In genomic region chr3:172856766-172857742, GRCh38 we compare ENCODE assay signal across 14 cellular contexts.
DNase-seq lines count a peak whose midpoint lies in the region; ATAC-seq and TF ChIP-seq lines count a peak whose summit lies in the region.
"Had no signal": no experiment of that assay in that cellular context is flagged by ENCODE, and none has a peak within 500 bp of the region (broad histone marks: within the 10 kb centered on the region; RNA-seq: fewer than 3 reads in every experiment).

No MANE protein-coding gene starts in this region.

- CTCF ChIA-PET in MCF 10A (lab: Yijun Ruan, JAX): interaction anchor here (0.6 to 1.0 kb wide), 3 partner anchors 20 to 694 kb away, joined by 3 to 4 read pairs (median 3); no protein-coding TSS in a partner anchor

- H3K4me1 ChIP-seq in adrenal gland (replicated peaks in 1 of 2) (peaks cover 0 to 31% of the 10 kb centered on the region in 2 donors), right cardiac atrium (ENCODE audit: control insufficient read depth, insufficient read depth, low read length) (no peaks in the 10 kb centered on the region)
- H3K4me1 ChIP-seq: breast epithelium had no signal

- H3K9me3 ChIP-seq in adrenal gland (replicated peaks in 1 of 3): no peaks in the 10 kb centered on the region
- no peaks in the 10 kb centered on the region for H3K9me3 ChIP-seq in right cardiac atrium (ENCODE audit: control insufficient read depth, low read length)
- H3K9me3 ChIP-seq: breast epithelium had no signal

- H3K27ac Mint-ChIP-seq in MCF 10A (ENCODE audit: low read depth, unreplicated experiment): no peak overlapping the region

- H3K36me3 ChIP-seq in adrenal gland (replicated peaks in 1 of 2): no peaks in the 10 kb centered on the region
- H3K36me3 ChIP-seq: breast epithelium had no signal

- H3K36me3 Mint-ChIP-seq in MCF 10A (ENCODE audit: insufficient read depth, unreplicated experiment): no peaks in the 10 kb centered on the region

- ATAC-seq in right cardiac atrium (peak; percentile 97 to 99), GM21619 (IDR thresholded peaks at IDR 0.05; ENCODE audit: unreplicated experiment) (no peak)
- ATAC-seq: activated T-cell treated with anti-CD3 and anti-CD28 coated beads, Interleukin-2, amount 50 U/mL, for 4 hours had no signal

- peaks cover 23% of the 10 kb centered on the region for H3K27me3 Mint-ChIP-seq in MCF 10A (ENCODE audit: insufficient read depth, unreplicated experiment)

- H3K4me3 Mint-ChIP-seq in MCF 10A (ENCODE audit: unreplicated experiment): no peak overlapping the region
- H3K4me3 Mint-ChIP-seq: activated T-cell treated with anti-CD3 and anti-CD28 coated beads, Interleukin-2, amount 50 U/mL, for 4 hours; neural crest cell had no signal

- H3K27me3 ChIP-seq in adrenal gland (no peaks in the 10 kb centered on the region), right cardiac atrium (ENCODE audit: control insufficient read depth, insufficient read depth) (no peaks in the 10 kb centered on the region)
- H3K27me3 ChIP-seq: breast epithelium had no signal

- 14 to 23% (median 17%) methylated on average over 4 of the region's 4 CpGs for WGBS in adrenal gland, 4 donors
- WGBS in right cardiac atrium: 15% methylated on average over 4 of the region's 4 CpGs

- intact Hi-C loops in adrenal gland (cut with DNase I): no loop called here
- intact Hi-C loops in right cardiac atrium (cut with DNase I): no loop called here
- intact Hi-C loops in MCF 10A (cut with micrococcal nuclease): no loop called here

- no peaks in the 10 kb centered on the region for H3K9me3 Mint-ChIP-seq in MCF 10A (ENCODE audit: unreplicated experiment)
- H3K9me3 Mint-ChIP-seq: activated T-cell treated with anti-CD3 and anti-CD28 coated beads, Interleukin-2, amount 50 U/mL, for 4 hours had no signal

- peak; percentile 72 for DNase-seq in H4 (ENCODE audit: low spot score)
- peak; percentile 48 to 90 (median 83) for DNase-seq in adrenal gland
- DNase-seq in right cardiac atrium: peak; percentile 50 to 75 (median 65)
- DNase-seq in pulmonary artery endothelial cell (ENCODE audit: low read depth, low spot score): peak; percentile 71
- DNase-seq in GM19240 (ENCODE audit: insufficient read length, low spot score): no peak
- DNase-seq in MCF 10A (ENCODE audit: unreplicated experiment): no peak
- DNase-seq in activated CD8-positive, alpha-beta memory T cell treated with anti-CD3 and anti-CD28 coated beads, Interleukin-2, amount 50 U/mL, for 48 hours: no peak
- DNase-seq: activated T-cell treated with anti-CD3 and anti-CD28 coated beads, Interleukin-2, amount 50 U/mL, for 4 hours; NCI-H1092 treated with DMSO at 0.1 percent for 48 hours; NCI-H526 had no signal

- POLR2A ChIA-PET in MCF 10A (lab: Yijun Ruan, JAX): interaction anchor here (0.7 kb wide), 2 partner anchors 19 to 267 kb away, joined by 3 read pairs; no protein-coding TSS in a partner anchor

- BruUV-seq in MCF 10A (replicated peaks; lab: Mats Ljungman, UMichigan): no TSS peak

- TF ChIP-seq POLR2A in adrenal gland (IDR thresholded peaks at IDR 0.05): no peak

- H3K4me3 ChIP-seq in adrenal gland (no peak overlapping the region), right cardiac atrium (ENCODE audit: low read length) (no peak overlapping the region)
- H3K4me3 ChIP-seq: breast epithelium had no signal

- TF ChIP-seq CTCF in adrenal gland (IDR thresholded peaks at IDR 0.05) (no peak), MCF 10A (IDR thresholded peaks at IDR 0.05; ENCODE audit: unreplicated experiment) (no peak)

- no peaks in the 10 kb centered on the region for H3K4me1 Mint-ChIP-seq in MCF 10A (ENCODE audit: insufficient read depth, unreplicated experiment)

- H3K27ac ChIP-seq in adrenal gland (peak overlapping the region in 3 of 5 donors; percentile 51 to 75 (median 72)), right cardiac atrium (ENCODE audit: low read length) (no peak overlapping the region)
- H3K27ac ChIP-seq: C4-2B had no signal

Comparison
In these comparisons a context has a peak if more than half of its experiments do, and no peak if none do; other contexts are left out.
1. DNase-seq: peak in H4 (single experiment), adrenal gland (7 of 7), right cardiac atrium (3 of 3) and pulmonary artery endothelial cell (single experiment); none in GM19240 (single experiment), MCF 10A (single experiment) and activated CD8-positive, alpha-beta memory T cell treated with anti-CD3 and anti-CD28 coated beads, Interleukin-2, amount 50 U/mL, for 48 hours (single experiment).